Comparison of ENCODE assay signal across 8 cellular contexts in genomic region chr17:8189711-8190477, GRCh38. TPM values are rescaled to one million over a fixed set of nuclear protein-coding genes. Genes with fewer than 3 reads are reported as not detected.
DNase-seq lines count a peak whose midpoint lies in the region; ATAC-seq and TF ChIP-seq lines count a peak whose summit lies in the region.

Gene BORCS6 (minus strand): TSS chr17:8190180. CDS start chr17:8190140, 40 bp downstream.

- no peaks in the 10 kb centered on the region for H3K27me3 Mint-ChIP-seq in activated B cell treated with CpG ODN at 0.5 μM for 24 hours

- peaks cover 11% of the 10 kb centered on the region for H3K4me1 Mint-ChIP-seq in activated B cell treated with CpG ODN at 0.5 μM for 24 hours

- POLR2A ChIA-PET in activated B cell treated with CpG ODN at 0.5 μM for 24 hours (lab: Charles Lee) = interaction anchor here (0.6 to 12.3 kb wide), 24 partner anchors 8 to 776 kb away, joined by 3 to 365 read pairs (median 8); partner anchors contain the start of genes AURKB, CTC1, PFAS and PIK3R5

- no peak within 1 kb of the TSS for H3K4me3 Mint-ChIP-seq in activated B cell treated with CpG ODN at 0.5 μM for 24 hours

- intact Hi-C loops in activated B cell treated with CpG ODN at 0.5 μM for 24 hours (cut with micrococcal nuclease) = loop anchor here (1.0 kb wide), 3 partner anchors 10 to 105 kb away; partner anchors contain the start of genes AURKB and SLC25A35

- H3K9me3 Mint-ChIP-seq in activated B cell treated with CpG ODN at 0.5 μM for 24 hours = no peaks in the 10 kb centered on the region

- ATAC-seq in GM18909 (IDR thresholded peaks at IDR 0.05; ENCODE audit: poor library complexity, unreplicated experiment) (peak; percentile 49), HG03196 (IDR thresholded peaks at IDR 0.05; ENCODE audit: unreplicated experiment) (peak; percentile 41), activated B cell treated with CpG ODN at 0.5 μM for 24 hours (ENCODE audit: low read depth) (peak; percentile 67)

- H3K27ac Mint-ChIP-seq in activated B cell treated with CpG ODN at 0.5 μM for 24 hours = peak within 1 kb of the TSS; percentile 95

- DNase-seq in AG08395 (ENCODE audit: low spot score) (peak; percentile 95), NCI-H345 (lab: John Stamatoyannopoulos, UW) (peak; percentile 93), activated B cell treated with CpG ODN at 0.5 μM for 24 hours (peak; percentile 84), islet precursor cell (peak; percentile 100)
- DNase-seq in central memory CD4-positive, alpha-beta T cell = peak; percentile 96
- peak; percentile 87 to 92 (median 92) for DNase-seq in stimulated activated CD4-positive, alpha-beta T cell treated with anti-CD3 and anti-CD28 coated beads, Interleukin-12 subunit alpha, Interleukin-12 subunit beta, amount 100 ng/mL, for 48 hours (ENCODE audit: low read depth in 2 of 3, low spot score in 1 of 3)

- CTCF ChIA-PET in activated B cell treated with CpG ODN at 0.5 μM for 24 hours (lab: Charles Lee) = interaction anchor here (0.9 to 1.0 kb wide), 2 partner anchors 10 to 57 kb away, joined by 3 read pairs; no protein-coding TSS in a partner anchor

- no peak for TF ChIP-seq CTCF in activated B cell treated with CpG ODN at 0.5 μM for 24 hours (IDR thresholded peaks at IDR 0.05)

- no peaks in the 10 kb centered on the region for H3K36me3 Mint-ChIP-seq in activated B cell treated with CpG ODN at 0.5 μM for 24 hours (ENCODE audit: low read depth)

RNA-seq across cellular contexts. Expression of gene BORCS6, which starts in this region (rescaled TPM):
- 12.3 and 12.8 TPM in 2 replicates for total RNA-seq in activated B cell treated with CpG ODN at 0.5 μM for 24 hours

Comparison
In these comparisons a context has a peak if more than half of its experiments do, and no peak if none do; other contexts are left out.
1. Peak in every context shown above with its lines: DNase-seq and ATAC-seq.